Comparison of ENCODE assay signal across 9 cellular contexts in the genomic region with DNA sequence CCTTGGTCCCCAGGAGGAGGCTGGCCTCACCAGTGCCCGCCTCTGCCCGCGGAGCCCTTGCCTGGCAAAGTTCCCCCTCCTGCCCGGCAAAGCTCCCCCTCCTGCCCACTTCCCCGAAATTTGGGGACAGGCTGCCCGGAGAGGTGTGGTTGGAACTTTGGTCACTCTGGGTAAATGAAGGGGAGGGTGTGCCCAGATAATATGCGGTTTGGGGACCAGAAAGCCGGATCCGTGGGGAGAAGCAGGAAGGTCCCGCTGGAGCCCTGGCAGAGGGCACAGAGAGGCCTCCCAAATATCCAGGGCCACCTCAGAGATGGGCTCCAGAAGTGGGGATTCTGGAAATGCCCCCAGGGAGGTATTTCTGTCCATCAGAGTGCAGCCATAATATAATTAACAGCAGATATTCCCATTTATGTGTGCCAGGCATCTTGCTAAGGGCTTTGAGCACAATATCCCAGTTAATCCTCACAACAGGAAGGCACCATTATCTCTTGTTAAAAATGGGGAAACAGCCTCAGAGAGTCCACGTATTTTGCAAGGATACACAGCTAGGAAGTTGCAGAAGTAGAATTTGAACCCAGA. TPM values are rescaled to one million over a fixed set of nuclear protein-coding genes. Genes with fewer than 3 reads are reported as not detected.
A peak's percentile ranks its signal among the peaks of the same experiment; 100 is the strongest.
DNase-seq lines count a peak whose midpoint lies in the region; ATAC-seq, FAIRE-seq and TF ChIP-seq lines count a peak whose summit lies in the region.
"Had no signal": no experiment of that assay in that cellular context is flagged by ENCODE, and none has a peak within 500 bp of the region (broad histone marks: within the 10 kb centered on the region; RNA-seq: fewer than 3 reads in every experiment).

No MANE protein-coding gene starts in this region.

- H3K27ac Mint-ChIP-seq in stimulated activated memory B cell treated with anti-CD40 and anti-IgM and Interleukin-4, amounts not matched to agents 10 μg/mL and 1 μg/mL and 100 μg/mL, for 72 hours, result no peak overlapping the region
- H3K27ac Mint-ChIP-seq: activated CD4-positive, alpha-beta T cell treated with anti-CD3 and anti-CD28 coated beads for 36 hours had no signal

- H3K4me1 Mint-ChIP-seq in stimulated activated memory B cell treated with anti-CD40 and anti-IgM and Interleukin-4, amounts not matched to agents 10 μg/mL and 1 μg/mL and 100 μg/mL, for 72 hours, result no peaks in the 10 kb centered on the region
- H3K4me1 Mint-ChIP-seq: activated CD4-positive, alpha-beta T cell treated with anti-CD3 and anti-CD28 coated beads for 36 hours had no signal

- H3K9me3 Mint-ChIP-seq in stimulated activated memory B cell treated with anti-CD40 and anti-IgM and Interleukin-4, amounts not matched to agents 10 μg/mL and 1 μg/mL and 100 μg/mL, for 72 hours, result no peaks in the 10 kb centered on the region

- TF ChIP-seq POLR2A in GM12891 (IDR thresholded peaks at IDR 0.05; ENCODE audit: low read depth, low read length), result no peak

- H3K27ac ChIP-seq in HUES48 (ENCODE audit: low read depth, low read length) (no peak overlapping the region), ascending aorta (peak overlapping the region in 1 of 2 donors; percentile 31)

- TF ChIP-seq CTCF in ascending aorta (IDR thresholded peaks at IDR 0.05) (no peak), kidney epithelial cell (IDR thresholded peaks at IDR 0.05; ENCODE audit: insufficient read depth, low read length, poor library complexity, severe bottlenecking) (no peak)

- H3K36me3 ChIP-seq in HUES48 (ENCODE audit: control insufficient read depth, insufficient read depth, low read length), result no peaks in the 10 kb centered on the region
- H3K36me3 ChIP-seq in ascending aorta, result no peaks in the 10 kb centered on the region
- no peaks in the 10 kb centered on the region for H3K36me3 ChIP-seq in kidney epithelial cell (ENCODE audit: control insufficient read depth, insufficient read depth, low read length)

- H3K4me1 ChIP-seq in HUES48 (ENCODE audit: control insufficient read depth, insufficient read depth, low read length), result peaks cover 17% of the 10 kb centered on the region; the same call in 1 of the 2 replicates
- peaks cover 0 to 18% of the 10 kb centered on the region in 2 donors for H3K4me1 ChIP-seq in ascending aorta

- FAIRE-seq in GM12891 (lab: Jason Lieb, UNC), result no peak

- H3K27me3 ChIP-seq in HUES48 (ENCODE audit: control insufficient read depth, insufficient read depth, low read length), result peaks cover 15% of the 10 kb centered on the region
- H3K27me3 ChIP-seq in ascending aorta, result no peaks in the 10 kb centered on the region
- no peaks in the 10 kb centered on the region for H3K27me3 ChIP-seq in kidney epithelial cell (ENCODE audit: control insufficient read depth, insufficient read depth, low read length)

- no peak overlapping the region for H3K9ac ChIP-seq in HUES48 (ENCODE audit: low read depth, low read length)

- no peaks in the 10 kb centered on the region for H3K36me3 Mint-ChIP-seq in stimulated activated memory B cell treated with anti-CD40 and anti-IgM and Interleukin-4, amounts not matched to agents 10 μg/mL and 1 μg/mL and 100 μg/mL, for 72 hours

- no peak for ATAC-seq in stimulated activated memory B cell treated with anti-CD40 and anti-IgM and Interleukin-4, amounts not matched to agents 10 μg/mL and 1 μg/mL and 100 μg/mL, for 72 hours
- ATAC-seq in GM19455 (IDR thresholded peaks at IDR 0.05; ENCODE audit: unreplicated experiment) (no peak), GM21529 (IDR thresholded peaks at IDR 0.05; ENCODE audit: unreplicated experiment) (no peak), HG03139 (IDR thresholded peaks at IDR 0.05; ENCODE audit: unreplicated experiment) (no peak)

- intact Hi-C loops in ascending aorta (cut with DNase I), result loop anchor here (5.0 to 10.0 kb wide), 2 partner anchors 143 to 260 kb away; partner anchors contain the start of genes C2orf76 and DBI

- no peaks in the 10 kb centered on the region for H3K27me3 Mint-ChIP-seq in stimulated activated memory B cell treated with anti-CD40 and anti-IgM and Interleukin-4, amounts not matched to agents 10 μg/mL and 1 μg/mL and 100 μg/mL, for 72 hours

- H3K4me3 Mint-ChIP-seq in stimulated activated memory B cell treated with anti-CD40 and anti-IgM and Interleukin-4, amounts not matched to agents 10 μg/mL and 1 μg/mL and 100 μg/mL, for 72 hours, result peak overlapping the region; percentile 51
- H3K4me3 Mint-ChIP-seq: activated CD4-positive, alpha-beta T cell treated with anti-CD3 and anti-CD28 coated beads for 36 hours had no signal

- no peaks in the 10 kb centered on the region for H3K9me3 ChIP-seq in HUES48 (ENCODE audit: control insufficient read depth, insufficient read depth, low read length)
- H3K9me3 ChIP-seq in ascending aorta, result no peaks in the 10 kb centered on the region

- DNase-seq in ascending aorta (ENCODE audit: low spot score in 2 of 2) (no peak), kidney epithelial cell (ENCODE audit: low read depth) (no peak), GM12891 (ENCODE audit: insufficient read length, low spot score) (no peak)

- H3K4me3 ChIP-seq in HUES48 (ENCODE audit: low read depth, low read length) (peak overlapping the region; percentile 70), ascending aorta (peak overlapping the region; percentile 89 to 98), kidney epithelial cell (ENCODE audit: low read depth, low read length) (peak overlapping the region; percentile 59)

TF ChIP-seq in GM12891, 5 proteins besides CTCF, POLR2A, EP300 and RAD21:
- no peak for TF ChIP-seq POU2F2 (IDR thresholded peaks at IDR 0.05; ENCODE audit: low read depth, low read length)
- no peak for TF ChIP-seq PAX5 (IDR thresholded peaks at IDR 0.05; ENCODE audit: insufficient read depth, low read length, severe bottlenecking)
- TF ChIP-seq POLR2AphosphoS5 (IDR thresholded peaks at IDR 0.05; ENCODE audit: low read depth, low read length), result no peak
- TF ChIP-seq SPI1 (IDR thresholded peaks at IDR 0.05; ENCODE audit: low read depth, low read length), result no peak
- no peak for TF ChIP-seq TAF1 (IDR thresholded peaks at IDR 0.05; ENCODE audit: low read depth, low read length)

RNA-seq across cellular contexts. Expression of gene STEAP3, which starts 0.8 kb away (rescaled TPM):
- total RNA-seq in ascending aorta (34.5 TPM), kidney epithelial cell (38.8 and 45.7 TPM in 2 replicates)
- 4.4 TPM for polyA plus RNA-seq in GM12891 (2012; ENCODE audit: low read depth, missing spikeins)
